In the genomic region with DNA sequence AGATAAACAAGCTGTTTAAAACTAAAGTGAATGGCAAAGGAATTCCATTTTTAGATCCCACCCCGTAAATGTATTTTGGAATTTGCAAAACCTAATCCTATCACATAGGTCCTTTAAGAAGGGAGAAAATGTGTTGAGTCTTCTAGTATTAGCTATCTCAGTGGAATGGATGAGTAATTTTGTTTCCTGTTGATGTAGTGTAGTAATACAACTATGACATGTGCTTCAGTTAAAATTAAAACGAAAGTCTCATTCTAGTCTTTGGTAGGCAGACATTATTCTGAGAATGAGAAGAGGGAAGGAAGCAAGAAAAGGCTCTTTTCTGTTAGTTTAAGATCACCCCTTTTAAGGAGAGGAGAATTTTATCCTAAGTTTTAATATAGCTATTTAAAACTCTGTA, we compare ENCODE assay signal across 8 cellular contexts.
DNase-seq lines count a peak whose midpoint lies in the region; ATAC-seq and TF ChIP-seq lines count a peak whose summit lies in the region.

No MANE protein-coding gene starts in this region.

- peak overlapping the region; percentile 63 for H3K27ac ChIP-seq in left ventricle myocardium inferior (replicated peaks)
- peak overlapping the region in 1 of 4 donors; percentile 22 for H3K27ac ChIP-seq in esophagus muscularis mucosa (replicated peaks in 1 of 4)

- intact Hi-C loops in activated CD4-positive, alpha-beta T cell treated with anti-CD3 and anti-CD28 coated beads, Interleukin-2, amount 10 ng/mL, durations not matched to agents 24 days and 14 days (cut with micrococcal nuclease): loop anchor here (1.0 to 10.0 kb wide), 4 partner anchors 27 to 550 kb away; no protein-coding TSS in a partner anchor
- intact Hi-C loops in left ventricle myocardium inferior (cut with micrococcal nuclease): no loop called here
- intact Hi-C loops in esophagus muscularis mucosa (cut with DNase I): no loop called here

- ATAC-seq in HG02938 (IDR thresholded peaks at IDR 0.05; ENCODE audit: unreplicated experiment) (peak; percentile 80), T-cell (replicated peaks in 1 of 4) (peak in 3 of 4 experiments; percentile 83 to 96 (median 89))

- no peak for DNase-seq in activated CD4-positive, alpha-beta T cell treated with anti-CD3 and anti-CD28 coated beads, Interleukin-2, amount 10 ng/mL, durations not matched to agents 24 days and 14 days
- no peak for DNase-seq in activated CD4-positive, alpha-beta T cell treated with anti-CD3 and anti-CD28 coated beads, Interleukin-2, amount 50 U/mL, for 48 hours
- no peak for DNase-seq in T-cell
- no peak for DNase-seq in left ventricle myocardium inferior
- no peak for DNase-seq in GF-D8 (lab: John Stamatoyannopoulos, UW)
- no peak for DNase-seq in 8988T
- no peak for DNase-seq in esophagus muscularis mucosa (ENCODE audit: extremely low spot score)

- no peaks in the 10 kb centered on the region for H3K9me3 ChIP-seq in left ventricle myocardium inferior (replicated peaks)
- no peaks in the 10 kb centered on the region for H3K9me3 ChIP-seq in esophagus muscularis mucosa

- no peak for TF ChIP-seq EP300 in esophagus muscularis mucosa (IDR thresholded peaks at IDR 0.05)

- TF ChIP-seq CTCF in left ventricle myocardium inferior (IDR thresholded peaks at IDR 0.05; ENCODE audit: borderline replicate concordance) (no peak), esophagus muscularis mucosa (IDR thresholded peaks at IDR 0.05) (no peak)

- H3K4me1 Mint-ChIP-seq in activated CD4-positive, alpha-beta T cell treated with anti-CD3 and anti-CD28 coated beads, Interleukin-2, amount 10 ng/mL, durations not matched to agents 24 days and 14 days: peaks cover 9% of the 10 kb centered on the region
- peaks cover 7 to 16% (median 8%) of the 10 kb centered on the region in 3 donors for H3K4me1 Mint-ChIP-seq in T-cell

- CTCF ChIA-PET in T-cell (lab: Charles Lee): no interaction called here

- no peaks in the 10 kb centered on the region for H3K36me3 ChIP-seq in left ventricle myocardium inferior
- no peaks in the 10 kb centered on the region for H3K36me3 ChIP-seq in esophagus muscularis mucosa

- WGBS in esophagus muscularis mucosa: 37% methylated on average over 2 of the region's 2 CpGs

- TF ChIP-seq POLR2A in esophagus muscularis mucosa (IDR thresholded peaks at IDR 0.05; ENCODE audit: low read depth): no peak

- H3K4me1 ChIP-seq in left ventricle myocardium inferior (peaks cover 13% of the 10 kb centered on the region), esophagus muscularis mucosa (peaks cover 0 to 15% (median 2%) of the 10 kb centered on the region in 4 donors)

- peak overlapping the region; percentile 95 for H3K27ac Mint-ChIP-seq in activated CD4-positive, alpha-beta T cell treated with anti-CD3 and anti-CD28 coated beads, Interleukin-2, amount 10 ng/mL, durations not matched to agents 24 days and 14 days
- peak overlapping the region; percentile 88 to 93 for H3K27ac Mint-ChIP-seq in T-cell

- H3K4me3 ChIP-seq in left ventricle myocardium inferior (no peak overlapping the region), esophagus muscularis mucosa (no peak overlapping the region)

- no peaks in the 10 kb centered on the region for H3K27me3 Mint-ChIP-seq in activated CD4-positive, alpha-beta T cell treated with anti-CD3 and anti-CD28 coated beads, Interleukin-2, amount 10 ng/mL, durations not matched to agents 24 days and 14 days
- no peaks in the 10 kb centered on the region for H3K27me3 Mint-ChIP-seq in T-cell

- peaks cover 13% of the 10 kb centered on the region for H3K36me3 Mint-ChIP-seq in activated CD4-positive, alpha-beta T cell treated with anti-CD3 and anti-CD28 coated beads, Interleukin-2, amount 10 ng/mL, durations not matched to agents 24 days and 14 days (ENCODE audit: low read depth)
- H3K36me3 Mint-ChIP-seq in T-cell: no peaks in the 10 kb centered on the region

- peak overlapping the region; percentile 66 for H3K4me3 Mint-ChIP-seq in activated CD4-positive, alpha-beta T cell treated with anti-CD3 and anti-CD28 coated beads, Interleukin-2, amount 10 ng/mL, durations not matched to agents 24 days and 14 days
- H3K4me3 Mint-ChIP-seq in T-cell: peak overlapping the region in 1 of 3 donors; percentile 2

- peaks cover 25% of the 10 kb centered on the region for H3K9me3 Mint-ChIP-seq in activated CD4-positive, alpha-beta T cell treated with anti-CD3 and anti-CD28 coated beads, Interleukin-2, amount 10 ng/mL, durations not matched to agents 24 days and 14 days
- no peaks in the 10 kb centered on the region for H3K9me3 Mint-ChIP-seq in T-cell

- H3K27me3 ChIP-seq in left ventricle myocardium inferior (ENCODE audit: low read depth) (no peaks in the 10 kb centered on the region), esophagus muscularis mucosa (no peaks in the 10 kb centered on the region)

- POLR2A ChIA-PET in T-cell (lab: Charles Lee): interaction anchor here in 1 of 2 donors (0.6 kb wide), 2 partner anchors 278 to 1189 kb away, joined by 3 to 4 read pairs; no protein-coding TSS in a partner anchor
